In the genomic region with DNA sequence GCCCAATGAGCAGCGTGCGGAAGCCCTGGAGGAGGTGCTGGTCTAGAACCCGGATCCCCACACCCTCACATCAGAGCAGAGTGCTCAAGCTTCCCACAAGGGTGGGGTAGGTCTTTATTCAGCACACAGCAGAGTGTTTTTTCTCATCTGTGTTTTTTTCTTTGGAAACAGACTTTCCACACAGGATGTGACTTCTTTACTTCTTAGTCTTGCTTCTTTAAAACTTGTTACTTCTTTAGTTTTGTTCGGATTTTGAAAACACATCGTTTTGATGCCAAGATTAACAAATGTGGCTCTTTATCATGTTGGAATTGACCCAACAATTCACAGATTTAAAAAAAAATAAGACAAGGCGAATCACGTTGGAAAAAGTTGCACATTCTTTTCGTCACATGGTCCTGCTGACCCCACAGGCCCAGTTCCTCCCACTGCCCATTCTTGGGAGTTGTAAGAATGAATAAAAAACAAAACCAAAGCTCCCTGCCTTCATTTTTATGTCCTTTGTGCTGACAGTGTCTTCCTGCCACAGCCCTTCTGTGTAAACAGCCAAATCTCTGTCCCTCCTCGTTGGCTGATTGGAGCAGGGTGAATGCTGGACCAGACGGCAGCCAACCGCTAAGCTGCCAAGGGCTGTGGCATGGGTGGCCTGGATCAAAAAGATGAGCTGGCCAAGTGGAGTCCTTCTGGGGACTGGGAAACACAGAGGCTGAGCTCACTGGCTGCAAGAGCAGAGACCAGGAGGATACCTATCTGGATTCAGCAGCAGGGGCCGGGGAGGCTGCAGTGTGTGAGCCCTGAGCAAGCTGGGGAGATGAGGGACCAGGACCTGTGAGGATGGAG, we compare ENCODE assay signal across 11 cellular contexts.
A peak's percentile ranks its signal among the peaks of the same experiment; 100 is the strongest.
DNase-seq lines count a peak whose midpoint lies in the region; ATAC-seq and TF ChIP-seq lines count a peak whose summit lies in the region.
"Had no signal": no experiment of that assay in that cellular context is flagged by ENCODE, and none has a peak within 500 bp of the region (broad histone marks: within the 10 kb centered on the region; RNA-seq: fewer than 3 reads in every experiment).

No MANE protein-coding gene starts in this region.

- H2AFZ ChIP-seq in Karpas-422 (ENCODE audit: low read length): no peak overlapping the region

- no peak overlapping the region for H3K9ac ChIP-seq in Karpas-422 (ENCODE audit: low read length)

- WGBS in heart right ventricle, 2 donors: 43 to 54% methylated on average over 12 of the region's 12 CpGs

- H3K27me3 ChIP-seq in heart right ventricle (peaks cover 0 to 27% (median 4%) of the 10 kb centered on the region in 7 donors), SJCRH30 (peaks cover 37% of the 10 kb centered on the region), Karpas-422 (ENCODE audit: low read length) (no peaks in the 10 kb centered on the region)

- H3K36me3 ChIP-seq in heart right ventricle (no peaks in the 10 kb centered on the region), SJCRH30 (no peaks in the 10 kb centered on the region), Karpas-422 (ENCODE audit: insufficient read depth, low read length) (no peaks in the 10 kb centered on the region)

- TF ChIP-seq CTCF in cardiac fibroblast (IDR thresholded peaks at IDR 0.05; ENCODE audit: low read depth, low read length): no peak
- TF ChIP-seq CTCF in heart right ventricle (IDR thresholded peaks at IDR 0.05): no peak

- H3K4me1 ChIP-seq in heart right ventricle (peaks cover 0 to 21% (median 7%) of the 10 kb centered on the region in 9 donors), SJCRH30 (no peaks in the 10 kb centered on the region), Karpas-422 (ENCODE audit: low read length) (no peaks in the 10 kb centered on the region)

- no peaks in the 10 kb centered on the region for H3K9me2 ChIP-seq in Karpas-422 (replicated peaks; ENCODE audit: insufficient read depth, low read length)

- peak; percentile 57 to 86 (median 74) for ATAC-seq in heart right ventricle
- no peak for ATAC-seq in HG02610 (IDR thresholded peaks at IDR 0.05; ENCODE audit: unreplicated experiment)

- no peak overlapping the region for H3K4me2 ChIP-seq in Karpas-422 (ENCODE audit: low read depth, low read length, poor library complexity, severe bottlenecking)

- intact Hi-C loops in heart right ventricle (cut with DNase I): no loop called here

- H3K4me3 ChIP-seq in cardiac fibroblast (replicated peaks in 1 of 2; ENCODE audit: low read depth in 2 of 2, low read length in 2 of 2) (no peak overlapping the region), heart right ventricle (no peak overlapping the region), SJCRH30 (no peak overlapping the region), Karpas-422 (ENCODE audit: low read length) (no peak overlapping the region)
- H3K4me3 ChIP-seq: skin epidermis had no signal

- DNase-seq in AG20443 (ENCODE audit: low spot score) (peak; percentile 83), cardiac fibroblast (ENCODE audit: low read depth in 2 of 2) (peak; percentile 72 to 97), heart right ventricle (peak; percentile 32 to 52), pulmonary artery endothelial cell (ENCODE audit: low read depth, low spot score) (peak; percentile 72), NCI-H510A treated with DMSO at 0.1 percent for 48 hours (lab: John Stamatoyannopoulos, UW) (no peak), SJCRH30 (no peak), Karpas-422 (no peak)
- DNase-seq: activated naive CD4-positive, alpha-beta T cell; NCI-H1105 had no signal

- no peaks in the 10 kb centered on the region for H4K20me1 ChIP-seq in Karpas-422 (ENCODE audit: insufficient read depth, low read depth, low read length)

- peaks cover 0 to 17% (median 5%) of the 10 kb centered on the region in 11 donors for H3K9me3 ChIP-seq in heart right ventricle
- no peaks in the 10 kb centered on the region for H3K9me3 ChIP-seq in SJCRH30 (replicated peaks)
- no peaks in the 10 kb centered on the region for H3K9me3 ChIP-seq in Karpas-422 (ENCODE audit: low read length)

- H3K79me2 ChIP-seq in Karpas-422 (ENCODE audit: low read length): no peaks in the 10 kb centered on the region

- H3K27ac ChIP-seq in heart right ventricle (peak overlapping the region in 7 of 10 donors; percentile 19 to 58 (median 39)), SJCRH30 (no peak overlapping the region), Karpas-422 (ENCODE audit: low read length) (no peak overlapping the region)

Comparison
In these comparisons a context has a peak if more than half of its experiments do, and no peak if none do; other contexts are left out.
1. DNase-seq: peak in AG20443 (single experiment), cardiac fibroblast (2 of 2), heart right ventricle (2 of 2) and pulmonary artery endothelial cell (single experiment); none in NCI-H510A treated with DMSO at 0.1 percent for 48 hours (single experiment), SJCRH30 (0 of 2) and Karpas-422 (single experiment).
2. H3K27ac ChIP-seq: peak in heart right ventricle (7 of 10); none in SJCRH30 (single experiment) and Karpas-422 (single experiment).